Comparison of ENCODE assay signal across 27 cellular contexts in the genomic region with DNA sequence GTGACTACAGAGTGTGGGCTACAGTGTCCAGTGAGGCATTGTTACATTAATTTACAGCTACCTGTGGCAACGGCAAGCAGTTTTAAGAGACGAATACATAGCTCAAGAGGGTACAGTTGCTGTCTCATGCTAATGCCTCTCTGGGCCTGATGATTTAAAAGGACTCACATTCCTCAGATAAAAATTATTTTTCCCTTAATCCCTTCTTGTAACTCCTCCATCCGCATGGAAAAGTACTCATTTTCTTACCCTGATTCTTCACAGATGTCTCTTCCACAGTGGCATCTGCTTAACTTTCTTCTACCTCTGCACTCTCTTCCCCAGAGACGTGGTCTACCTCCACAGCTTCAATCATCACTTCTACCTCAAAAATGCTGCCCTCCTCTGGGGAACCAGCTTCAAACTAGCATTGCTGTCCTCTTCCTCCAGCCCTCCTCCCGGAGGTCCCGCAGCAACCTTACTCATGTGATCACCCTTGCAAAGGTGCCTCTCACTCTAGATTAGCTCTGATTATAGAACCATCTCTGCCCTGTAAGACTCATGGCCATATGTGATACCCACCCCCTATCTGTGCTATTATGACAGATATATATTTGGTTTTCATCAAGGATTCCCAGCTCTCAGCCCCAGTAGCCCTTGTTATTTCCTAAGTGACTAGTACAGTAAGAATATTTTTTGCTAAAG. TPM values are rescaled to one million over a fixed set of nuclear protein-coding genes. Genes with fewer than 3 reads are reported as not detected.
DNase-seq lines count a peak whose midpoint lies in the region; ATAC-seq, FAIRE-seq and TF ChIP-seq lines count a peak whose summit lies in the region.
"Had no signal": no experiment of that assay in that cellular context is flagged by ENCODE, and none has a peak within 500 bp of the region (broad histone marks: within the 10 kb centered on the region; RNA-seq: fewer than 3 reads in every experiment).

No MANE protein-coding gene starts in this region.

- no peaks in the 10 kb centered on the region for H3F3A ChIP-seq in smooth muscle cell (ENCODE audit: low read depth)

- H3K4me1 ChIP-seq in HepG2 (ENCODE audit: insufficient read depth, low read length) (no peaks in the 10 kb centered on the region), right lobe of liver (peaks cover 0 to 6% (median 3%) of the 10 kb centered on the region in 4 donors), smooth muscle cell (ENCODE audit: low read depth) (no peaks in the 10 kb centered on the region)
- H3K4me1 ChIP-seq: adrenal gland, BE2C, tibial artery had no signal

- TF ChIP-seq EP300 in HepG2 (IDR thresholded peaks at IDR 0.05; ENCODE audit: low read depth in 2 of 2, low read length in 2 of 2) (no peak), HepG2 (CRISPR knock-in tag; IDR thresholded peaks at IDR 0.05; ENCODE audit: borderline replicate concordance) (no peak)

- H3K9me3 ChIP-seq in HepG2 (ENCODE audit: low read length) (no peaks in the 10 kb centered on the region), right lobe of liver (no peaks in the 10 kb centered on the region), smooth muscle cell (replicated peaks; ENCODE audit: low read depth) (no peaks in the 10 kb centered on the region)
- H3K9me3 ChIP-seq: adrenal gland, BE2C, tibial artery had no signal

- no peak for FAIRE-seq in HepG2 (lab: Jason Lieb, UNC)
- FAIRE-seq: bronchial epithelial cell, D721Med, K562 had no signal

- H3K27me3 ChIP-seq in HepG2 (ENCODE audit: control insufficient read depth in 1 of 2, insufficient read depth in 2 of 2, low read length in 2 of 2) (no peaks in the 10 kb centered on the region; a peak in 1 of 5 replicates), right lobe of liver (no peaks in the 10 kb centered on the region), smooth muscle cell (ENCODE audit: low read depth) (no peaks in the 10 kb centered on the region)
- H3K27me3 ChIP-seq: adrenal gland, BE2C, spleen, tibial artery had no signal

- in situ Hi-C loops in HepG2 (cut with HindIII; ENCODE audit: extremely low pct_ligation_motif_present, low pct_unique_long_range_greater_than_20kb) = no loop called here

- no TSS peak for BruUV-seq in HepG2 (replicated peaks; lab: Mats Ljungman, UMichigan)

- H3K4me3 ChIP-seq in HepG2 (replicated peaks in 1 of 3; ENCODE audit: insufficient read depth in 1 of 3, low read depth in 2 of 3, low read length in 3 of 3) (no peak overlapping the region), right lobe of liver (no peak overlapping the region), fibroblast of pulmonary artery (replicated peaks; ENCODE audit: low read depth, low read length) (no peak overlapping the region), smooth muscle cell (no peak overlapping the region)
- H3K4me3 ChIP-seq: adrenal gland, K562, spleen, tibial artery had no signal

- H3K36me3 ChIP-seq in HepG2 (replicated peaks in 1 of 2; ENCODE audit: control insufficient read depth in 1 of 2, insufficient read depth in 2 of 2, low read length in 2 of 2) = no peaks in the 10 kb centered on the region
- no peaks in the 10 kb centered on the region for H3K36me3 ChIP-seq in right lobe of liver
- no peaks in the 10 kb centered on the region for H3K36me3 ChIP-seq in smooth muscle cell (ENCODE audit: low read depth)
- H3K36me3 ChIP-seq: adrenal gland, BE2C, spleen, tibial artery had no signal

- no peaks in the 10 kb centered on the region for H3K79me2 ChIP-seq in HepG2 (ENCODE audit: insufficient read depth, low read length)
- no peaks in the 10 kb centered on the region for H3K79me2 ChIP-seq in smooth muscle cell (ENCODE audit: low read depth)

- H3K4me2 ChIP-seq in HepG2 (ENCODE audit: low read depth, low read length) (no peak overlapping the region), smooth muscle cell (peak overlapping the region; percentile 31)

- no peak for TF ChIP-seq RAD21 in HepG2 (CRISPR knock-in tag; IDR thresholded peaks at IDR 0.05)

- H4K20me1 ChIP-seq in HepG2 (ENCODE audit: insufficient read depth, low read length) (no peaks in the 10 kb centered on the region), smooth muscle cell (ENCODE audit: low read depth) (no peaks in the 10 kb centered on the region)

- TF ChIP-seq POLR2A in HepG2 (IDR thresholded peaks at IDR 0.05; ENCODE audit: insufficient read depth in 1 of 2, low read depth in 2 of 2, low read length in 2 of 2) (no peak), right lobe of liver (IDR thresholded peaks at IDR 0.05) (no peak)

- no peak for ATAC-seq in HepG2
- ATAC-seq in right lobe of liver = no peak
- ATAC-seq in left lobe of liver = no peak
- ATAC-seq: activated CD8-positive, alpha-beta T cell treated with anti-CD3 and anti-CD28 coated beads, Interleukin-2, amount 10 ng/mL, durations not matched to agents 7 days and 5 days; K562; left ventricle myocardium superior had no signal

- intact Hi-C loops in HepG2 (cut with micrococcal nuclease; ENCODE audit: unreplicated experiment) = no loop called here
- intact Hi-C loops in right lobe of liver (cut with DNase I) = no loop called here

- POLR2A ChIA-PET in HepG2 (lab: Yijun Ruan, JAX) = no interaction called here

- H2AFZ ChIP-seq in HepG2 (ENCODE audit: low read length) (no peak overlapping the region), smooth muscle cell (ENCODE audit: low read depth) (no peak overlapping the region)

- TF ChIP-seq CTCF in HepG2 (CRISPR knock-in tag; IDR thresholded peaks at IDR 0.05) (no peak), right lobe of liver (IDR thresholded peaks at IDR 0.05) (no peak), fibroblast of pulmonary artery (IDR thresholded peaks at IDR 0.05; ENCODE audit: low read length, missing control alignments) (peak; percentile 1), smooth muscle cell (IDR thresholded peaks at IDR 0.05; ENCODE audit: borderline replicate concordance, insufficient read depth, poor library complexity, severe bottlenecking) (no peak)

- WGBS in HepG2 (ENCODE audit: low lambda C conversion rate) = 45% methylated on average over 6 of the region's 6 CpGs
- 82% methylated on average over 6 of the region's 6 CpGs for WGBS in right lobe of liver (ENCODE audit: insufficient coverage, low coverage, low lambda C conversion rate, missing lambda C conversion rate)
- 62% methylated on average over 6 of the region's 6 CpGs for WGBS in smooth muscle cell (ENCODE audit: low lambda C conversion rate)

- H3K27ac ChIP-seq in HepG2 (ENCODE audit: extremely low read length, insufficient read depth, low read length) (no peak overlapping the region), right lobe of liver (no peak overlapping the region), smooth muscle cell (ENCODE audit: low read depth) (no peak overlapping the region)
- H3K27ac ChIP-seq: adrenal gland, RWPE1, tibial artery had no signal

- CTCF ChIA-PET in HepG2 (lab: Yijun Ruan, JAX; ENCODE audit: low intra/inter-chr PET ratio, low total read pairs) = no interaction called here

- H3K9ac ChIP-seq in HepG2 (ENCODE audit: insufficient read depth, low read depth, low read length) = no peak overlapping the region
- H3K9ac ChIP-seq in smooth muscle cell (ENCODE audit: low read depth) = no peak overlapping the region

- DNase-seq in HepG2 (ENCODE audit: low spot score) (no peak), right lobe of liver (no peak), NCI-H226 (peak; percentile 18), fibroblast of pulmonary artery (ENCODE audit: low read depth) (no peak), smooth muscle cell (lab: John Stamatoyannopoulos, UW; ENCODE audit: unreplicated experiment) (no peak), NOMO-1 treated with dmso at 0.1 percent for 144 hours (lab: John Stamatoyannopoulos, UW; ENCODE audit: unreplicated experiment) (no peak), left lobe of liver (ENCODE audit: low spot score) (no peak)
- DNase-seq in activated CD4-positive, alpha-beta T cell treated with anti-CD3 and anti-CD28 coated beads for 1 hour = no peak
- DNase-seq: 8988T; activated B cell treated with CpG ODN at 0.5 μM for 24 hours; activated CD8-positive, alpha-beta T cell treated with anti-CD3 and anti-CD28 coated beads, Interleukin-2, amount 10 ng/mL, durations not matched to agents 7 days and 5 days; adrenal gland; BE2C; cortex of kidney; HCEC 1CT; head of caudate nucleus; immature natural killer cell; left ventricle myocardium superior; NCI-H1436 treated with DMSO at 0.1 percent for 48 hours; spleen; stimulated activated CD4-positive, alpha-beta T cell treated with anti-CD3 and anti-CD28 coated beads, Interleukin-4, amount 100 ng/mL, for 1 hour; stimulated activated naive CD4-positive, alpha-beta T cell; tibial artery had no signal

TF ChIP-seq in HepG2, 621 proteins besides CTCF, POLR2A, EP300 and RAD21 (continues in another document):
- TF ChIP-seq ELF3 (CRISPR knock-in tag; IDR thresholded peaks at IDR 0.05) (no peak), PAWR (CRISPR knock-in tag; IDR thresholded peaks at IDR 0.05; ENCODE audit: borderline replicate concordance) (no peak), ZNF431 (CRISPR knock-in tag; IDR thresholded peaks at IDR 0.05; ENCODE audit: borderline replicate concordance, low read depth) (no peak), REL (CRISPR knock-in tag; conservative IDR thresholded peaks at IDR 0.05) (no peak)

RNA-seq across cellular contexts. Expression of gene ABHD17C, which starts 21.4 kb away (rescaled TPM):
- total RNA-seq in HepG2 (2016; rRNA removed; fragmentation: Illumina TruSeq; extraction: Trizol) (2.9 and 4.7 TPM in 2 replicates), right lobe of liver (1 to 10 TPM; 2.0 to 5.5 (median 3.0) TPM), smooth muscle cell (3.0 and 3.1 TPM in 2 replicates), left lobe of liver (3.7 TPM)
- total RNA-seq in HepG2 (2016; cell fraction: cytosol; rRNA removed; fragmentation: Illumina TruSeq; extraction: Trizol; ENCODE audit: low read depth) = 1.5 TPM in 2 replicates
- 2.7 and 4.3 TPM in 2 replicates for total RNA-seq in HepG2 (2016; cell fraction: insoluble cytoplasmic fraction; rRNA removed; fragmentation: Illumina TruSeq; extraction: Trizol)
- total RNA-seq in HepG2 (2016; cell fraction: membrane; rRNA removed; fragmentation: Illumina TruSeq; extraction: Trizol) = 4.7 and 8.1 TPM in 2 replicates
- total RNA-seq in HepG2 (2016; cell fraction: nucleus; rRNA removed; fragmentation: Illumina TruSeq; extraction: Trizol) = 4.1 and 4.3 TPM in 2 replicates
- polyA plus RNA-seq in HepG2 (2011; rRNA removed) (3.3 and 3.9 TPM in 2 replicates), smooth muscle cell (4.1 and 6.3 TPM in 2 replicates)
- 2.9 and 3.8 TPM in 2 replicates for polyA plus RNA-seq in HepG2 (2011; cell fraction: cytosol; rRNA removed)
- polyA plus RNA-seq in HepG2 (2011; cell fraction: nucleus; rRNA removed) = 1.3 and 1.5 TPM in 2 replicates
- 2.3 and 4.0 TPM in 2 replicates for polyA plus RNA-seq in HepG2 (2012)
- 3.1 and 3.6 TPM in 2 replicates for polyA plus RNA-seq in HepG2 (2016; cell fraction: cytosol; fragmentation: Illumina TruSeq; extraction: Trizol; ENCODE audit: low read depth)
- 8.1 and 8.8 TPM in 2 replicates for polyA plus RNA-seq in HepG2 (2016; cell fraction: insoluble cytoplasmic fraction; fragmentation: Illumina TruSeq; extraction: Trizol; ENCODE audit: low read depth)
- 8.3 and 8.5 TPM in 2 replicates for polyA plus RNA-seq in HepG2 (2016; cell fraction: membrane; fragmentation: Illumina TruSeq; extraction: Trizol; ENCODE audit: low read depth)
- polyA plus RNA-seq in HepG2 (2016; cell fraction: nucleus; fragmentation: Illumina TruSeq; extraction: Trizol; ENCODE audit: insufficient read depth, low read depth) = 8.3 and 8.7 TPM in 2 replicates
- 4.5 and 40.6 TPM in 2 replicates for polyA minus RNA-seq in HepG2 (2011; rRNA and poly(A)+ RNA removed; ENCODE audit: low replicate concordance)
- 3.3 and 5.6 TPM in 2 replicates for polyA minus RNA-seq in HepG2 (2011; cell fraction: cytosol; rRNA and poly(A)+ RNA removed)
- polyA minus RNA-seq in HepG2 (2011; cell fraction: nucleus; rRNA and poly(A)+ RNA removed) = 3.4 and 3.5 TPM in 2 replicates
